14 cellular contexts compared by ENCODE assay signal in genomic region chr5:75363726-75364495, GRCh38. TPM values are rescaled to one million over a fixed set of nuclear protein-coding genes. Genes with fewer than 3 reads are reported as not detected.
DNase-seq lines count a peak whose midpoint lies in the region; ATAC-seq, FAIRE-seq and TF ChIP-seq lines count a peak whose summit lies in the region.
"Had no signal": no experiment of that assay in that cellular context is flagged by ENCODE, and none has a peak within 500 bp of the region (broad histone marks: within the 10 kb centered on the region; RNA-seq: fewer than 3 reads in every experiment).

No MANE protein-coding gene starts in this region.

- peaks cover 0 to 13% (median 0%) of the 10 kb centered on the region in 3 donors for H3K36me3 ChIP-seq in pancreas

- WGBS in pancreas, 2 donors: 34 to 36% methylated on average over 8 of the region's 8 CpGs

- intact Hi-C loops in pancreas (cut with DNase I): no loop called here

- H3K4me1 ChIP-seq in pancreas: peaks cover 0 to 8% (median 5%) of the 10 kb centered on the region in 3 donors
- H3K4me1 ChIP-seq: tibial nerve had no signal

- H3K27ac ChIP-seq in epithelial cell of prostate (no peak overlapping the region), pancreas (no peak overlapping the region)
- H3K27ac ChIP-seq: tibial nerve had no signal

- peak; percentile 61 for FAIRE-seq in G401.6 (lab: Jason Lieb, UNC)
- FAIRE-seq in pancreas (lab: Jason Lieb, UNC): no peak
- FAIRE-seq: D721Med, H54 had no signal

- no peaks in the 10 kb centered on the region for H3K9me3 ChIP-seq in pancreas
- H3K9me3 ChIP-seq: tibial nerve had no signal

- TF ChIP-seq CTCF in pancreas (IDR thresholded peaks at IDR 0.05): no peak

- ATAC-seq in pancreas: peak; percentile 90 to 96 (median 94)
- ATAC-seq in HG03442 (IDR thresholded peaks at IDR 0.05; ENCODE audit: unreplicated experiment): no peak

- no peak overlapping the region for H3K4me3 ChIP-seq in pancreas
- H3K4me3 ChIP-seq: tibial nerve had no signal

- DNase-seq in NCI-H69 (lab: John Stamatoyannopoulos, UW): peak; percentile 43
- peak; percentile 22 for DNase-seq in epithelial cell of prostate (ENCODE audit: low read depth, low spot score)
- DNase-seq in pancreas: peak; percentile 59 to 80 (median 76)
- DNase-seq in activated T-cell treated with anti-CD3 and anti-CD28 coated beads, Interleukin-2, amount 50 U/mL, for 1 hour: no peak
- DNase-seq in CD1c-positive myeloid dendritic cell (ENCODE audit: extremely low spot score): no peak
- no peak for DNase-seq in foreskin melanocyte
- DNase-seq: activated CD4-positive, alpha-beta T cell treated with anti-CD3 and anti-CD28 coated beads for 1 hour; effector CD4-positive, alpha-beta T cell; NCI-H1436 treated with DMSO at 0.1 percent for 48 hours had no signal

- H3K27me3 ChIP-seq in pancreas: no peaks in the 10 kb centered on the region
- H3K27me3 ChIP-seq: tibial nerve had no signal

RNA-seq across cellular contexts. Expression of gene HMGCR, which starts 26.9 kb away (rescaled TPM):
- 10 to 100 TPM in 5 of 6 donors, 1 to 10 TPM in 1; 10.0 to 19.7 (median 13.2) TPM for total RNA-seq in pancreas
- polyA plus RNA-seq in pancreas: 10 to 100 TPM in 1 of 2 donors, 1 to 10 TPM in 1; 2.5 to 10.4 TPM

Comparison
In these comparisons a context has a peak if more than half of its experiments do, and no peak if none do; other contexts are left out.
1. DNase-seq: peak in NCI-H69 (single experiment), epithelial cell of prostate (single experiment) and pancreas (6 of 6); none in activated T-cell treated with anti-CD3 and anti-CD28 coated beads, Interleukin-2, amount 50 U/mL, for 1 hour (single experiment), CD1c-positive myeloid dendritic cell (single experiment) and foreskin melanocyte (single experiment).